ENCODE assay signal across 16 cellular contexts in genomic region chr4:48591372-48591771, GRCh38.
A peak's percentile ranks its signal among the peaks of the same experiment; 100 is the strongest.
DNase-seq lines count a peak whose midpoint lies in the region; ATAC-seq and TF ChIP-seq lines count a peak whose summit lies in the region.
"Had no signal": no experiment of that assay in that cellular context is flagged by ENCODE, and none has a peak within 500 bp of the region (broad histone marks: within the 10 kb centered on the region; RNA-seq: fewer than 3 reads in every experiment).

No MANE protein-coding gene starts in this region.

- no peak overlapping the region for H4K8ac ChIP-seq in neuronal stem cell (ENCODE audit: low read depth, low read length)

- H3K4ac ChIP-seq in neuronal stem cell (ENCODE audit: low read length): no peak overlapping the region

- no peaks in the 10 kb centered on the region for H3K27me3 Mint-ChIP-seq in activated naive CD4-positive, alpha-beta T cell treated with anti-CD3 and anti-CD28 coated beads, Interleukin-2, amount 50 U/mL, for 24 hours
- H3K27me3 Mint-ChIP-seq in CD4-positive, alpha-beta memory T cell: no peaks in the 10 kb centered on the region
- H3K27me3 Mint-ChIP-seq in activated B cell treated with CpG ODN at 0.5 μM for 24 hours (no peaks in the 10 kb centered on the region), naive B cell (no peaks in the 10 kb centered on the region)

- intact Hi-C loops in CD4-positive, alpha-beta memory T cell (cut with micrococcal nuclease): no loop called here
- intact Hi-C loops in activated B cell treated with CpG ODN at 0.5 μM for 24 hours (cut with micrococcal nuclease): no loop called here

- H3K79me2 ChIP-seq in GM23248 (ENCODE audit: insufficient read depth): no peaks in the 10 kb centered on the region

- peak overlapping the region; percentile 14 for H3K27ac Mint-ChIP-seq in activated naive CD4-positive, alpha-beta T cell treated with anti-CD3 and anti-CD28 coated beads, Interleukin-2, amount 50 U/mL, for 24 hours
- peak overlapping the region; percentile 4 to 89 (median 33) for H3K27ac Mint-ChIP-seq in CD4-positive, alpha-beta memory T cell
- H3K27ac Mint-ChIP-seq in activated B cell treated with CpG ODN at 0.5 μM for 24 hours (peak overlapping the region; percentile 2), naive B cell (peak overlapping the region in 4 of 6 donors; percentile 2 to 37 (median 20))

- WGBS in GM23248 (ENCODE audit: low coverage in 1 of 2, low lambda C conversion rate in 2 of 2, missing lambda C conversion rate in 2 of 2), 2 experiments: 96 to 100% methylated on average over 1 of the region's 1 CpG
- no CpG with 5 or more reads among the region's 1 CpG for WGBS in neuronal stem cell (ENCODE audit: extremely low coverage in 2 of 2, insufficient read length in 2 of 2, insufficient replicate concordance in 1 of 2), 2 donors

- H3K79me1 ChIP-seq in neuronal stem cell (ENCODE audit: low read depth, low read length): peaks cover 3% of the 10 kb centered on the region

- DNase-seq in activated naive CD4-positive, alpha-beta T cell treated with Interleukin-2 at 50 U/mL for 16 hours: no peak
- no peak for DNase-seq in CD4-positive, alpha-beta memory T cell
- DNase-seq in activated B cell treated with CpG ODN at 0.5 μM for 24 hours (no peak), naive B cell (no peak), GM23248 (no peak), foreskin melanocyte (no peak), neuronal stem cell (ENCODE audit: low spot score) (no peak)
- DNase-seq: C1 segment of cervical spinal cord, DMS53, KBM-7, NCI-H1436 treated with DMSO at 0.1 percent for 48 hours, NCI-H2081, NCI-H2227 treated with DMSO at 0.1 percent for 48 hours, NCI-H524 treated with DMSO at 0.1 percent for 48 hours had no signal

- no peak overlapping the region for H2AK5ac ChIP-seq in neuronal stem cell (ENCODE audit: low read depth, low read length)

- no peak overlapping the region for H2BK120ac ChIP-seq in neuronal stem cell (ENCODE audit: low read depth, low read length)

- H3F3A ChIP-seq in GM23248 (ENCODE audit: insufficient read depth): no peaks in the 10 kb centered on the region

- in situ Hi-C loops in GM23248 (cut with MboI): loop anchor here (25.0 kb wide), 1 partner anchor 196 kb away; the partner anchor contains the start of gene FRYL

- TF ChIP-seq CTCF in activated B cell treated with CpG ODN at 0.5 μM for 24 hours (IDR thresholded peaks at IDR 0.05): no peak

- ATAC-seq in activated B cell treated with CpG ODN at 0.5 μM for 24 hours (ENCODE audit: low read depth) (no peak), naive B cell (ENCODE audit: low read depth in 2 of 2) (no peak)

- H3K36me3 ChIP-seq in CD4-positive, alpha-beta memory T cell (ENCODE audit: insufficient read depth, low read length): peaks cover 18% of the 10 kb centered on the region
- H3K36me3 ChIP-seq in GM23248 (ENCODE audit: low read depth) (peaks cover 15% of the 10 kb centered on the region), neuronal stem cell (replicated peaks in 1 of 2; ENCODE audit: control insufficient read depth in 2 of 2, insufficient read depth in 2 of 2, low read length in 2 of 2) (peaks cover 11 to 68% of the 10 kb centered on the region in 2 donors)

- peaks cover 2% of the 10 kb centered on the region for H3K36me3 Mint-ChIP-seq in activated naive CD4-positive, alpha-beta T cell treated with anti-CD3 and anti-CD28 coated beads, Interleukin-2, amount 50 U/mL, for 24 hours
- peaks cover 30 to 55% of the 10 kb centered on the region in 2 donors for H3K36me3 Mint-ChIP-seq in CD4-positive, alpha-beta memory T cell
- H3K36me3 Mint-ChIP-seq in activated B cell treated with CpG ODN at 0.5 μM for 24 hours (ENCODE audit: low read depth) (peaks cover 69% of the 10 kb centered on the region), naive B cell (peaks cover 21 to 22% of the 10 kb centered on the region in 2 donors)

- H3K27me3 ChIP-seq in CD4-positive, alpha-beta memory T cell (ENCODE audit: insufficient read depth, low read length): no peaks in the 10 kb centered on the region
- H3K27me3 ChIP-seq in GM23248 (replicated peaks; ENCODE audit: insufficient read depth) (no peaks in the 10 kb centered on the region), neuronal stem cell (ENCODE audit: control insufficient read depth in 3 of 3, insufficient read depth in 3 of 3, low read depth in 1 of 3, low read length in 3 of 3) (no peaks in the 10 kb centered on the region)

- no peak overlapping the region for H3K23ac ChIP-seq in neuronal stem cell (ENCODE audit: low read depth, low read length, poor library complexity)

- H3K9me3 Mint-ChIP-seq in activated naive CD4-positive, alpha-beta T cell treated with anti-CD3 and anti-CD28 coated beads, Interleukin-2, amount 50 U/mL, for 24 hours: no peaks in the 10 kb centered on the region
- no peaks in the 10 kb centered on the region for H3K9me3 Mint-ChIP-seq in CD4-positive, alpha-beta memory T cell
- no peaks in the 10 kb centered on the region for H3K9me3 Mint-ChIP-seq in activated B cell treated with CpG ODN at 0.5 μM for 24 hours
- no peaks in the 10 kb centered on the region for H3K9me3 Mint-ChIP-seq in naive B cell

- H3K4me1 Mint-ChIP-seq in activated naive CD4-positive, alpha-beta T cell treated with anti-CD3 and anti-CD28 coated beads, Interleukin-2, amount 50 U/mL, for 24 hours: peaks cover 20% of the 10 kb centered on the region
- peaks cover 5 to 16% (median 11%) of the 10 kb centered on the region in 4 donors for H3K4me1 Mint-ChIP-seq in CD4-positive, alpha-beta memory T cell
- H3K4me1 Mint-ChIP-seq in activated B cell treated with CpG ODN at 0.5 μM for 24 hours: peaks cover 6% of the 10 kb centered on the region
- H3K4me1 Mint-ChIP-seq in naive B cell: peaks cover 6 to 16% (median 9%) of the 10 kb centered on the region in 3 donors

- no peak overlapping the region for H2BK12ac ChIP-seq in neuronal stem cell (ENCODE audit: low read length)

- H3K4me3 ChIP-seq in CD4-positive, alpha-beta memory T cell (ENCODE audit: low read length in 2 of 2): no peak overlapping the region
- no peak overlapping the region for H3K4me3 ChIP-seq in GM23248
- no peak overlapping the region for H3K4me3 ChIP-seq in neuronal stem cell (ENCODE audit: low read length in 2 of 2)

- POLR2A ChIA-PET in CD4-positive, alpha-beta memory T cell (lab: Charles Lee; ENCODE audit: partially characterized antibody): no interaction called here
- POLR2A ChIA-PET in activated B cell treated with CpG ODN at 0.5 μM for 24 hours (lab: Charles Lee): no interaction called here

- H3K27ac ChIP-seq in CD4-positive, alpha-beta memory T cell (ENCODE audit: low read depth, low read length): no peak overlapping the region
- H3K27ac ChIP-seq in GM23248 (no peak overlapping the region), neuronal stem cell (replicated peaks; ENCODE audit: low read length) (no peak overlapping the region)
- H3K27ac ChIP-seq: HL-60 had no signal

- no peaks in the 10 kb centered on the region for H3K9me2 ChIP-seq in GM23248 (ENCODE audit: insufficient read depth)

- no peak overlapping the region for H3K14ac ChIP-seq in neuronal stem cell (ENCODE audit: low read length)

- H2AFZ ChIP-seq in GM23248 (no peak overlapping the region), neuronal stem cell (ENCODE audit: low read length) (no peak overlapping the region)

- no peak overlapping the region for H4K91ac ChIP-seq in neuronal stem cell (ENCODE audit: low read depth, low read length, poor library complexity)

- no peak overlapping the region for H3K4me3 Mint-ChIP-seq in activated naive CD4-positive, alpha-beta T cell treated with anti-CD3 and anti-CD28 coated beads, Interleukin-2, amount 50 U/mL, for 24 hours
- H3K4me3 Mint-ChIP-seq in CD4-positive, alpha-beta memory T cell: no peak overlapping the region
- no peak overlapping the region for H3K4me3 Mint-ChIP-seq in activated B cell treated with CpG ODN at 0.5 μM for 24 hours
- no peak overlapping the region for H3K4me3 Mint-ChIP-seq in naive B cell

- H2BK15ac ChIP-seq in neuronal stem cell (ENCODE audit: low read length): no peak overlapping the region

- CTCF ChIA-PET in CD4-positive, alpha-beta memory T cell (lab: Charles Lee; ENCODE audit: partially characterized antibody): interaction anchor here (1.1 to 3.0 kb wide), 2 partner anchors 14 to 315 kb away, joined by 4 to 15 read pairs; partner anchors contain the start of gene OCIAD2
- CTCF ChIA-PET in activated B cell treated with CpG ODN at 0.5 μM for 24 hours (lab: Charles Lee): no interaction called here

- no peaks in the 10 kb centered on the region for H3K4me1 ChIP-seq in CD4-positive, alpha-beta memory T cell (ENCODE audit: insufficient read depth, low read length)
- H3K4me1 ChIP-seq in GM23248 (ENCODE audit: insufficient read depth) (no peaks in the 10 kb centered on the region), neuronal stem cell (ENCODE audit: control insufficient read depth in 2 of 2, insufficient read depth in 1 of 2, low read depth in 1 of 2, low read length in 2 of 2) (peaks cover 0 to 7% of the 10 kb centered on the region in 2 donors)

- H2BK5ac ChIP-seq in neuronal stem cell (ENCODE audit: low read length): no peak overlapping the region

- H3K18ac ChIP-seq in neuronal stem cell (ENCODE audit: low read length): no peak overlapping the region

- H3K4me2 ChIP-seq in GM23248 (ENCODE audit: unreplicated experiment) (no peak overlapping the region), neuronal stem cell (ENCODE audit: insufficient read depth, low read length, poor library complexity, severe bottlenecking) (no peak overlapping the region)

- no peak overlapping the region for H3K9ac ChIP-seq in GM23248
- no peak overlapping the region for H3K9ac ChIP-seq in neuronal stem cell (ENCODE audit: low read depth, low read length, poor library complexity)

- H4K20me1 ChIP-seq in GM23248 (ENCODE audit: insufficient read depth): no peaks in the 10 kb centered on the region

- no peaks in the 10 kb centered on the region for H3K9me3 ChIP-seq in CD4-positive, alpha-beta memory T cell (ENCODE audit: control insufficient read depth in 1 of 2, low read length in 2 of 2)
- H3K9me3 ChIP-seq in GM23248 (ENCODE audit: low read depth): no peaks in the 10 kb centered on the region
- H3K9me3 ChIP-seq in neuronal stem cell (replicated peaks in 1 of 2; ENCODE audit: control insufficient read depth in 2 of 2, insufficient read depth in 1 of 2, low read depth in 1 of 2, low read length in 2 of 2): no peaks in the 10 kb centered on the region
